ENCODE assay signal across 13 cellular contexts in the genomic region with DNA sequence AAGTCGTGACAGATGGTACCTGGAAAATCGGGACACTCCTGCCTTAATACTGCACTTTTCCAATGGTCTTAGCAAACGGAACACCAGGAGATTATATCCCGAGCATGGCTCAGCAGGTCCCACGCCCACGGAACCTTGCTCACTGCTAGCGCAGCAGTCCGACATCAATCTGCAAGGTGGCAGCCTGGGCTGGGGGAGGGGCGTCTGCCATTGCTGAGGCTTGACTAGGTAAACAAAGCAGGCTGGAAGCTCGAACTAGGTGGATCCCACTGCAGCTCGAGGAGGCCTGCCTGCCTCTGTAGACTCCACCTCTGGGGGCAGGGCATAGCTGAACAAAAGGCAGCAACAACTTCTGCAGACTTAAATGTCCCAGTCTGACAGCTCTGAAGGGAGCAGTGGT. TPM values are rescaled to one million over a fixed set of nuclear protein-coding genes. Genes with fewer than 3 reads are reported as not detected.
"Had no signal": no experiment of that assay in that cellular context is flagged by ENCODE, and none has a peak within 500 bp of the region (broad histone marks: within the 10 kb centered on the region; RNA-seq: fewer than 3 reads in every experiment).

No MANE protein-coding gene starts in this region.

RNA-seq across cellular contexts. Expression of gene SLC6A2, which starts 40.1 kb away (rescaled TPM):
- total RNA-seq: dermis blood vessel endothelial cell, endothelial cell of umbilical vein, epithelial cell of proximal tubule, esophagus mucosa, fibroblast of lung, fibroblast of villous mesenchyme, gastrocnemius medialis, glomerular endothelial cell had no signal
- polyA plus RNA-seq: endothelial cell of umbilical vein, fibroblast of lung, foreskin keratinocyte, heart left ventricle, heart right ventricle had no signal

RNA-seq across cellular contexts. Expression of gene CAPNS2, which starts 49.2 kb away (rescaled TPM):
- total RNA-seq: epithelial cell of proximal tubule, frontal cortex, gastrocnemius medialis had no signal
- polyA plus RNA-seq: fibroblast of lung, heart left ventricle, hepatocyte had no signal
